8 cellular contexts compared by ENCODE assay signal in genomic region chr20:34536798-34537394, GRCh38. TPM values are rescaled to one million over a fixed set of nuclear protein-coding genes. Genes with fewer than 3 reads are reported as not detected.
DNase-seq lines count a peak whose midpoint lies in the region; ATAC-seq and TF ChIP-seq lines count a peak whose summit lies in the region.

No MANE protein-coding gene starts in this region.

- no peaks in the 10 kb centered on the region for H3K4me1 ChIP-seq in sigmoid colon

- POLR2A ChIA-PET in HEK293T (lab: Yijun Ruan, JAX): no interaction called here

- H3K36me3 ChIP-seq in sigmoid colon: peaks cover 23 to 99% (median 65%) of the 10 kb centered on the region in 4 donors

- TF ChIP-seq CTCF in AG10803 (conservative IDR thresholded peaks at IDR 0.05; ENCODE audit: low read length) (peak; percentile 47), sigmoid colon (IDR thresholded peaks at IDR 0.05) (peak in 3 of 4 experiments; percentile 8 to 24 (median 16))

- no peak overlapping the region for H3K4me3 ChIP-seq in AG10803 (ENCODE audit: low read length)
- no peak overlapping the region for H3K4me3 ChIP-seq in sigmoid colon

- DNase-seq in AG10803 (ENCODE audit: low read depth) (peak; percentile 39), HEK293T (ENCODE audit: extremely low spot score) (peak; percentile 45), erythroblast (lab: John Stamatoyannopoulos, UW) (peak; percentile 73 to 82), sigmoid colon (peak; percentile 68), foreskin melanocyte (no peak)
- DNase-seq in activated CD4-positive, alpha-beta T cell treated with anti-CD3 and anti-CD28 coated beads for 1 hour: peak; percentile 27

- no peak for TF ChIP-seq EP300 in sigmoid colon (IDR thresholded peaks at IDR 0.05)

- intact Hi-C loops in sigmoid colon (cut with DNase I): no loop called here

- CTCF ChIA-PET in HEK293T (lab: Yijun Ruan, JAX): interaction anchor here (0.5 to 1.4 kb wide), 9 partner anchors 13 to 233 kb away, joined by 3 to 15 read pairs (median 3); no protein-coding TSS in a partner anchor

- TF ChIP-seq POLR2A in erythroblast (IDR thresholded peaks at IDR 0.05; ENCODE audit: low read length): no peak
- no peak for TF ChIP-seq POLR2A in sigmoid colon (IDR thresholded peaks at IDR 0.05)

- ATAC-seq in HG03469 (IDR thresholded peaks at IDR 0.05; ENCODE audit: unreplicated experiment) (no peak), GM21360 (IDR thresholded peaks at IDR 0.05; ENCODE audit: unreplicated experiment) (no peak)

- no peak overlapping the region for H3K27ac ChIP-seq in sigmoid colon

- WGBS in sigmoid colon, 2 donors: 67 to 79% methylated on average over 10 of the region's 10 CpGs

- H3K27me3 ChIP-seq in sigmoid colon: no peaks in the 10 kb centered on the region

- H3K9me3 ChIP-seq in sigmoid colon: no peaks in the 10 kb centered on the region

TF ChIP-seq in HEK293T, 16 proteins besides CTCF, POLR2A, EP300 and RAD21:
- TF ChIP-seq LEF1 (IDR thresholded peaks at IDR 0.05; ENCODE audit: borderline replicate concordance) (no peak), PKNOX1 (IDR thresholded peaks at IDR 0.05) (no peak; the same call in 1 of the 2 replicates), SP1 (IDR thresholded peaks at IDR 0.05) (no peak), ZNF384 (IDR thresholded peaks at IDR 0.05) (no peak), HDGF (IDR thresholded peaks at IDR 0.05; ENCODE audit: borderline replicate concordance) (no peak), CTBP1 (IDR thresholded peaks at IDR 0.05; ENCODE audit: borderline replicate concordance) (no peak), ELF4 (IDR thresholded peaks at IDR 0.05) (no peak), FOXK2 (IDR thresholded peaks at IDR 0.05) (no peak), NFRKB (IDR thresholded peaks at IDR 0.05) (no peak), L3MBTL2 (conservative IDR thresholded peaks at IDR 0.05) (no peak), SUZ12 (IDR thresholded peaks at IDR 0.05) (no peak), TARDBP (IDR thresholded peaks at IDR 0.05) (no peak), BHLHE40 (IDR thresholded peaks at IDR 0.05; ENCODE audit: borderline replicate concordance) (no peak), FOXA1 (IDR thresholded peaks at IDR 0.05) (no peak), ARNT (IDR thresholded peaks at IDR 0.05) (no peak), FOXM1 (IDR thresholded peaks at IDR 0.05; ENCODE audit: borderline replicate concordance) (no peak)
TF ChIP-seq in HEK293T: peak in this region for 0.

RNA-seq across cellular contexts. Expression of gene DYNLRB1, which starts 20.7 kb away (rescaled TPM):
- total RNA-seq in sigmoid colon: 100 to 1,000 TPM; 148 to 181 (median 165) TPM
- 100 to 1,000 TPM; 149 to 259 (median 237) TPM for polyA plus RNA-seq in sigmoid colon

RNA-seq across cellular contexts. Expression of gene MAP1LC3A, which starts 21.6 kb away (rescaled TPM):
- total RNA-seq in sigmoid colon: 10 to 100 TPM; 51.0 to 88.1 (median 77.8) TPM
- 10 to 100 TPM; 45.5 to 47.9 (median 46.8) TPM for polyA plus RNA-seq in sigmoid colon
